In genomic region chr20:37278966-37279590, GRCh38 we compare ENCODE assay signal across 13 cellular contexts. TPM values are rescaled to one million over a fixed set of nuclear protein-coding genes. Genes with fewer than 3 reads are reported as not detected.
"Had no signal": no experiment of that assay in that cellular context is flagged by ENCODE, and none has a peak within 500 bp of the region (broad histone marks: within the 10 kb centered on the region; RNA-seq: fewer than 3 reads in every experiment).

No MANE protein-coding gene starts in this region.

- H3K9me3 ChIP-seq: ovary had no signal

- H3K27ac ChIP-seq: ovary, skin epidermis had no signal

- H3K36me3 ChIP-seq: ovary had no signal

- ATAC-seq: activated naive CD4-positive, alpha-beta T cell treated with anti-CD3 and anti-CD28 coated beads, Interleukin-2, amount 50 U/mL, for 72 hours; left colon had no signal

- H3K27ac Mint-ChIP-seq: activated naive CD4-positive, alpha-beta T cell treated with anti-CD3 and anti-CD28 coated beads, Interleukin-2, amount 50 U/mL, for 72 hours; activated T-helper 2 cell treated with anti-CD3 and anti-CD28 coated beads, Interferon-gamma antibody, Interleukin-2, Interleukin-4, amounts not matched to agents 10 μg/mL and 5 μg/mL and 100 μg/mL, durations not matched to agents 14 hours and 24 hours and 36 hours had no signal

- H3K4me3 ChIP-seq: ovary, skin epidermis had no signal

- H3K27me3 ChIP-seq: ovary had no signal

- H3K4me3 Mint-ChIP-seq: brain; central memory CD8-positive, alpha-beta T cell; nephron had no signal

- H3K36me3 Mint-ChIP-seq: activated naive CD4-positive, alpha-beta T cell treated with anti-CD3 and anti-CD28 coated beads, Interleukin-2, amount 50 U/mL, for 72 hours; brain had no signal

- H3K9me3 Mint-ChIP-seq: activated naive CD4-positive, alpha-beta T cell treated with anti-CD3 and anti-CD28 coated beads, Interleukin-2, amount 50 U/mL, for 72 hours; activated T-helper 2 cell treated with anti-CD3 and anti-CD28 coated beads, Interferon-gamma antibody, Interleukin-2, Interleukin-4, amounts not matched to agents 10 μg/mL and 5 μg/mL and 100 μg/mL, durations not matched to agents 14 hours and 24 hours and 36 hours; central memory CD8-positive, alpha-beta T cell; nephron had no signal

- DNase-seq: activated CD4-positive, alpha-beta T cell treated with anti-CD3 and anti-CD28 coated beads for 48 hours; activated CD8-positive, alpha-beta memory T cell treated with anti-CD3 and anti-CD28 coated beads for 24 hours; amniotic stem cell; effector memory CD4-positive, alpha-beta T cell; left colon; ovary; stimulated activated CD4-positive, alpha-beta T cell treated with anti-CD3 and anti-CD28 coated beads, Interleukin-4, amount 100 ng/mL, for 4 hours had no signal

RNA-seq across cellular contexts. Expression of gene GHRH, which starts 17.5 kb away (rescaled TPM):
- polyA plus RNA-seq: ovary had no signal
